In genomic region chr3:75672142-75672775, GRCh38 we compare ENCODE assay signal across 9 cellular contexts. TPM values are rescaled to one million over a fixed set of nuclear protein-coding genes. Genes with fewer than 3 reads are reported as not detected.
DNase-seq lines count a peak whose midpoint lies in the region; ATAC-seq and TF ChIP-seq lines count a peak whose summit lies in the region.
"Not testable (repeated sequence)": the region's sequence is repeated elsewhere in the genome, so short reads cannot be mapped to it uniquely, and the experiment has no call there.
"Had no signal": no experiment of that assay in that cellular context is flagged by ENCODE, and none has a peak within 500 bp of the region (broad histone marks: within the 10 kb centered on the region; RNA-seq: fewer than 3 reads in every experiment).

No MANE protein-coding gene starts in this region.

- DNase-seq in RPMI7951 (ENCODE audit: low read depth), result peak; percentile 82
- DNase-seq in body of pancreas, result peak; percentile 45 to 80 (median 66)
- DNase-seq in fibroblast of lung (ENCODE audit: low read depth in 2 of 2), result peak; percentile 73 to 83
- DNase-seq in iPS-NIHi11 (ENCODE audit: low spot score), result peak; percentile 74
- DNase-seq in osteoblast (ENCODE audit: insufficient read length, low spot score, missing footprints), result peak; percentile 69
- DNase-seq in thoracic aorta (ENCODE audit: low spot score), result peak; percentile 23

- peaks cover 24% of the 10 kb centered on the region for H3K36me3 ChIP-seq in BLaER1
- H3K36me3 ChIP-seq in body of pancreas (replicated peaks in 1 of 2; ENCODE audit: insufficient read depth in 1 of 2, low read depth in 2 of 2); fibroblast of lung (ENCODE audit: control insufficient read depth, insufficient read depth, low read length); osteoblast (ENCODE audit: insufficient read depth, low read length); thoracic aorta: not testable (repeated sequence)

- peaks cover 47% of the 10 kb centered on the region for H3K9me3 ChIP-seq in BLaER1
- H3K9me3 ChIP-seq in body of pancreas; fibroblast of lung (ENCODE audit: control insufficient read depth, insufficient read depth, low read depth, low read length); osteoblast (ENCODE audit: low read depth, low read length): not testable (repeated sequence)
- peaks cover 11% of the 10 kb centered on the region for H3K9me3 ChIP-seq in thoracic aorta

- H3K4me2 ChIP-seq in BLaER1 (peak overlapping the region; percentile 27), fibroblast of lung (ENCODE audit: extremely low read depth, insufficient read depth, low read length) (peak overlapping the region; percentile 15), osteoblast (ENCODE audit: insufficient read depth, low read length) (peak overlapping the region; percentile 55)

- WGBS in body of pancreas, 2 donors, result 6 to 25% methylated on average over 39 to 59 of the region's 59 CpGs

- H3K9ac ChIP-seq in BLaER1, result peak overlapping the region; percentile 90
- H3K9ac ChIP-seq in fibroblast of lung (ENCODE audit: insufficient read depth, low read length), result peak overlapping the region; percentile 57

- not testable (repeated sequence) for H3K4me1 ChIP-seq in BLaER1; fibroblast of lung (ENCODE audit: control insufficient read depth, extremely low read depth, insufficient read depth, low read length); osteoblast (ENCODE audit: insufficient read depth, low read length)
- H3K4me1 ChIP-seq in body of pancreas (peaks cover 28% of the 10 kb centered on the region), thoracic aorta (ENCODE audit: control insufficient read depth in 1 of 2, low read depth in 2 of 2) (peaks cover 0 to 13% of the 10 kb centered on the region in 2 donors)

- TF ChIP-seq POLR2A in body of pancreas (IDR thresholded peaks at IDR 0.05), result peak; percentile 41 to 84 (median 47)

- H4K20me1 ChIP-seq in BLaER1, result peaks cover 14% of the 10 kb centered on the region; the same call in 1 of the 2 replicates
- H4K20me1 ChIP-seq in fibroblast of lung (ENCODE audit: control insufficient read depth, extremely low read depth, insufficient read depth, low read length); osteoblast (ENCODE audit: insufficient read depth, low read length): not testable (repeated sequence)

- H3K27ac ChIP-seq in BLaER1 (peak overlapping the region; percentile 88), body of pancreas (peak overlapping the region in 2 of 4 donors; percentile 70 to 90), fibroblast of lung (ENCODE audit: insufficient read depth, low read length) (peak overlapping the region; percentile 22), osteoblast (ENCODE audit: low read depth, low read length) (peak overlapping the region; percentile 24), thoracic aorta (peak overlapping the region in 1 of 2 donors; percentile 65)

- intact Hi-C loops in body of pancreas (cut with DNase I), result not testable (repeated sequence)

- H3K4me3 ChIP-seq in BLaER1 (peak overlapping the region; percentile 74), body of pancreas (peak overlapping the region; percentile 2 to 21), fibroblast of lung (replicated peaks in 1 of 4; ENCODE audit: control extremely low read depth in 1 of 4, insufficient read depth in 1 of 4, low read depth in 3 of 4, low read length in 4 of 4) (peak overlapping the region; percentile 2 to 67 (median 34)), osteoblast (ENCODE audit: insufficient read depth, low read length) (peak overlapping the region; percentile 61), thoracic aorta (peak overlapping the region; percentile 16)

- H3K79me2 ChIP-seq in fibroblast of lung (ENCODE audit: control insufficient read depth, insufficient read depth, low read length); osteoblast (ENCODE audit: insufficient read depth, low read length): not testable (repeated sequence)

- peak in 6 of 7 experiments; percentile 9 to 49 (median 19) for TF ChIP-seq CTCF in body of pancreas (IDR thresholded peaks at IDR 0.05)
- peak in 1 of 2 donors; percentile 8 for TF ChIP-seq CTCF in fibroblast of lung (conservative IDR thresholded peaks at IDR 0.05 in 1 of 2, IDR thresholded peaks at IDR 0.05 in 1 of 2; ENCODE audit: low read depth in 1 of 2, low read length in 2 of 2)
- TF ChIP-seq CTCF in osteoblast (IDR thresholded peaks at IDR 0.05; ENCODE audit: extremely low read depth, low read depth, low read length); thoracic aorta (IDR thresholded peaks at IDR 0.05): not testable (repeated sequence)

- ATAC-seq in HG02763 (IDR thresholded peaks at IDR 0.05; ENCODE audit: unreplicated experiment) (peak; percentile 59), body of pancreas (peak; percentile 71)
- ATAC-seq in thoracic aorta (ENCODE audit: insufficient number of reproducible peaks, low FRiP score, low read depth), result not testable (repeated sequence)

- not testable (repeated sequence) for H2AFZ ChIP-seq in fibroblast of lung (ENCODE audit: low read length); osteoblast (ENCODE audit: low read length)

- peaks cover 36% of the 10 kb centered on the region for H3K27me3 ChIP-seq in BLaER1
- not testable (repeated sequence) for H3K27me3 ChIP-seq in body of pancreas; fibroblast of lung (ENCODE audit: control insufficient read depth, insufficient read depth, low read length); osteoblast (ENCODE audit: insufficient read depth, low read length); thoracic aorta (replicated peaks; ENCODE audit: insufficient read depth)

RNA-seq across cellular contexts. Expression of gene FRG2C, which starts 8.1 kb away (rescaled TPM):
- total RNA-seq in RPMI7951 (2014; rRNA removed; shearing (Covaris generic)), result not detected in 2 replicates
- total RNA-seq in body of pancreas (not detected), fibroblast of lung (not detected in 2 replicates), osteoblast (under 0.01 TPM in 1 of 2 replicates, not detected in the other), thoracic aorta (not detected)
- not detected in 2 replicates for polyA plus RNA-seq in fibroblast of lung
- not detected in 2 replicates for polyA plus RNA-seq in fibroblast of lung (2012)
- polyA minus RNA-seq in fibroblast of lung (ENCODE audit: low replicate concordance), result not detected in 2 replicates
- total RNA-seq: CD8-positive, alpha-beta memory T cell had no signal
- polyA plus RNA-seq: CD8-positive, alpha-beta memory T cell had no signal

Comparison
In these comparisons a context has a peak if more than half of its experiments do, and no peak if none do; other contexts are left out.
1. H3K4me3 ChIP-seq: peak in every context shown above with its lines; median percentile 74 in BLaER1; 61 in osteoblast; 34 in fibroblast of lung; 16 in thoracic aorta; 12 in body of pancreas.
2. DNase-seq: peak in every context shown above with its lines; median percentile 82 in RPMI7951; 78 in fibroblast of lung; 74 in iPS-NIHi11; 69 in osteoblast; 66 in body of pancreas; 23 in thoracic aorta.